15 cellular contexts compared by ENCODE assay signal in the genomic region with DNA sequence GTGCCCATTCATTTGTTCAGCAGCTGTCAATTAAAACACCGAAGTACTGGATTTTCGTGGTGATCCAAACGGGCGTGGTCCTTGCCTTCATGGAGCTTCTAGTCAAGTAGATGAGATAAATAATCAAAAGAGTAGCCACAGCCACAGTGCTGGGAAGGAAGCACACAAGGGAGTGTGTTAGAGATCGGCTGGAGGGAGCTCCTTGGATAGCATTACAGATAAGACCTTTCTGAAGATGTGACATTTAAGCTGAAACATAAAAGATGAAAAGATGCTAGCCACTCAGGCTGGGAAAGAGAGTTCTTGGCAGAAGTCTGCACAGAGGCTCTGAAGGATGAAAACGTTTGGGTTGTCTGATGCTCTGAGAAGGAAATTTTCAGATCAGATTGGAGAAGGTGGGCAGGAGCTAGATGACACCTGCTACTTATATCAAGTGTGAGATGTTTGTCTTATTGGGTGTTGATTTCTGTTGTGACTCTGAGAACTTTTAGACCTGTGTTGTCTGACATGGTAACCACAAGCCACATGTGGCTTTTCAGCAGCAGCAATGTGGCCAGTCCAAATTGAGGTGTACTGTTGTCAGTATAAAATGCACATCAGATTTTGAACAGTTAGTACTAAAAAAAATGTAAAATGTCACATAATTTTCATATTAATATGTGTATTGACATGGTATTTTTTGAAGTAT.
DNase-seq lines count a peak whose midpoint lies in the region; ATAC-seq, FAIRE-seq and TF ChIP-seq lines count a peak whose summit lies in the region.
"Had no signal": no experiment of that assay in that cellular context is flagged by ENCODE, and none has a peak within 500 bp of the region (broad histone marks: within the 10 kb centered on the region; RNA-seq: fewer than 3 reads in every experiment).

No MANE protein-coding gene starts in this region.

- DNase-seq in CD14-positive monocyte (ENCODE audit: low spot score), result no peak
- DNase-seq in H1 (ENCODE audit: low read depth in 1 of 2, low spot score in 2 of 2), result no peak
- DNase-seq in NAMALWA (ENCODE audit: low spot score), result no peak
- DNase-seq in stimulated activated naive CD4-positive, alpha-beta T cell treated with Interleukin-2 at 50 U/mL for 16 hours (lab: John Stamatoyannopoulos, UW), result no peak
- DNase-seq in Right ventricle myocardium superior, result no peak
- DNase-seq: head of caudate nucleus, NCI-H1694 treated with DMSO at 0.1 percent for 48 hours, nucleus accumbens had no signal

- H3K4me2 ChIP-seq in H1 (ENCODE audit: insufficient read depth in 1 of 2, low read depth in 2 of 2, low read length in 2 of 2), result peak overlapping the region in 1 of 2 experiments; percentile 58; a peak in 2 of 4 replicates

- no peaks in the 10 kb centered on the region for H3K27me3 Mint-ChIP-seq in CD14-positive monocyte (ENCODE audit: low read depth in 3 of 3)

- H3K4me1 Mint-ChIP-seq in CD14-positive monocyte, result peaks cover 21% of the 10 kb centered on the region

- no peak for TF ChIP-seq RAD21 in H1 (IDR thresholded peaks at IDR 0.05 in 1 of 2, conservative IDR thresholded peaks at IDR 0.05 in 1 of 2; ENCODE audit: low read depth in 2 of 2, low read length in 2 of 2)

- H3K4me3 ChIP-seq in H1 (ENCODE audit: extremely low read depth in 1 of 4, insufficient read depth in 2 of 4, low read depth in 3 of 4, low read length in 4 of 4), result no peak overlapping the region
- H3K4me3 ChIP-seq: SJSA1 had no signal

- H3K36me3 Mint-ChIP-seq in CD14-positive monocyte, result peaks cover 24 to 26% of the 10 kb centered on the region in 2 donors
- H3K36me3 Mint-ChIP-seq: WTC11 had no signal

- no peak overlapping the region for H2AFZ ChIP-seq in H1 (ENCODE audit: low read length)

- CTCF ChIA-PET in H1 (lab: Charles Lee; ENCODE audit: partially characterized antibody), result no interaction called here

- no peak overlapping the region for H3K56ac ChIP-seq in H1 (replicated peaks; ENCODE audit: insufficient read length, low read depth, low read length)

- no peak overlapping the region for H3K14ac ChIP-seq in H1 (ENCODE audit: insufficient read length)

- no peak overlapping the region for H3K4me3 Mint-ChIP-seq in CD14-positive monocyte

- H3K23ac ChIP-seq in H1 (ENCODE audit: insufficient read length), result no peak overlapping the region

- H4K5ac ChIP-seq in H1 (ENCODE audit: insufficient read length, low read depth, low read length), result no peak overlapping the region

- WGBS in H1 (ENCODE audit: extremely low coverage in 1 of 2, insufficient coverage in 1 of 2, insufficient read length in 1 of 2, insufficient replicate concordance in 2 of 2, low coverage in 1 of 2, low lambda C conversion rate in 2 of 2, missing lambda C conversion rate in 1 of 2), 2 experiments, result 90% methylated on average over 6 of the region's 6 CpGs; no CpG with 5 or more reads in 1 of the 2 experiments

- H2BK20ac ChIP-seq in H1 (ENCODE audit: low read length), result no peak overlapping the region

- H2AK5ac ChIP-seq in H1 (ENCODE audit: low read depth, low read length), result peak overlapping the region; percentile 17; the same call in 1 of the 2 replicates

- H3K18ac ChIP-seq in H1 (ENCODE audit: extremely low read depth, low read length), result no peak overlapping the region

- H4K91ac ChIP-seq in H1 (replicated peaks; ENCODE audit: insufficient read length, low read length), result no peak overlapping the region

- no peak overlapping the region for H4K8ac ChIP-seq in H1 (ENCODE audit: extremely low read depth, insufficient read depth, low read length)

- TF ChIP-seq CTCF in CD14-positive monocyte (IDR thresholded peaks at IDR 0.05) (no peak), H1 (IDR thresholded peaks at IDR 0.05; ENCODE audit: control extremely low read depth in 1 of 3, insufficient read depth in 1 of 3, low read depth in 1 of 3, low read length in 3 of 3) (no peak)

- H2BK5ac ChIP-seq in H1 (ENCODE audit: low read depth, low read length), result no peak overlapping the region

- peak overlapping the region in 4 of 7 donors; percentile 7 to 52 (median 28) for H3K27ac Mint-ChIP-seq in CD14-positive monocyte

- H3K4me1 ChIP-seq in H1 (replicated peaks in 1 of 4; ENCODE audit: control insufficient read depth in 3 of 4, insufficient read depth in 4 of 4, low read length in 3 of 4), result peaks cover 7 to 37% (median 28%) of the 10 kb centered on the region in 4 experiments; a peak in 6 of 7 replicates

- intact Hi-C loops in CD14-positive monocyte (cut with micrococcal nuclease) (no loop called here), Right ventricle myocardium superior (cut with DNase I) (no loop called here)

- H3K4ac ChIP-seq in H1 (replicated peaks; ENCODE audit: insufficient read length, low read depth, low read length), result no peak overlapping the region

- H3K9me3 ChIP-seq in H1 (ENCODE audit: insufficient read depth in 2 of 2, low read depth in 1 of 2, low read length in 1 of 2), result no peaks in the 10 kb centered on the region
- H3K9me3 ChIP-seq: SJSA1 had no signal

- TF ChIP-seq POLR2A in H1 (IDR thresholded peaks at IDR 0.05; ENCODE audit: control extremely low read depth in 1 of 2, low read depth in 2 of 2, low read length in 2 of 2), result no peak

- peaks cover 3% of the 10 kb centered on the region; the same call in 1 of the 2 replicates for H3K79me1 ChIP-seq in H1 (ENCODE audit: low read depth, low read length)

- peaks cover 3 to 17% of the 10 kb centered on the region in 2 experiments; a peak in 2 of 4 replicates for H3K79me2 ChIP-seq in H1 (ENCODE audit: control insufficient read depth in 1 of 2, insufficient read depth in 2 of 2, low read length in 2 of 2)

- peak; percentile 57 for ATAC-seq in GM19043 (IDR thresholded peaks at IDR 0.05; ENCODE audit: low read depth, unreplicated experiment)
- ATAC-seq in HG03442 (IDR thresholded peaks at IDR 0.05; ENCODE audit: unreplicated experiment), result peak; percentile 73
- ATAC-seq in GM19467 (IDR thresholded peaks at IDR 0.05; ENCODE audit: unreplicated experiment), result no peak
- no peak for ATAC-seq in Right ventricle myocardium superior (ENCODE audit: poor library complexity)
- ATAC-seq: HepG2 had no signal

- no peak for FAIRE-seq in H1 (lab: Jason Lieb, UNC)
- FAIRE-seq: endothelial cell of umbilical vein, HepG2 had no signal

- H3K9ac ChIP-seq in H1 (replicated peaks in 1 of 4; ENCODE audit: extremely low read depth in 1 of 4, low read depth in 3 of 4, low read length in 3 of 4), result no peak overlapping the region

- POLR2A ChIA-PET in H1 (lab: Charles Lee; ENCODE audit: partially characterized antibody), result interaction anchor here (1.2 to 2.3 kb wide), 2 partner anchors 31 to 124 kb away, joined by 3 to 14 read pairs; a partner anchor contains a TSS

- H3K9me3 Mint-ChIP-seq in CD14-positive monocyte, result peaks cover 0 to 3% (median 0%) of the 10 kb centered on the region in 7 donors
- H3K9me3 Mint-ChIP-seq: WTC11 had no signal

- TF ChIP-seq EP300 in H1 (IDR thresholded peaks at IDR 0.05; ENCODE audit: borderline replicate concordance in 1 of 2, low read depth in 2 of 2, low read length in 2 of 2), result no peak

- no peaks in the 10 kb centered on the region for H3K23me2 ChIP-seq in H1 (ENCODE audit: low read depth, low read length)

- H3K27ac ChIP-seq in H1 (ENCODE audit: low read depth, low read length), result no peak overlapping the region
- H3K27ac ChIP-seq: SJSA1 had no signal

- no peak overlapping the region for H2BK120ac ChIP-seq in H1 (replicated peaks; ENCODE audit: low read depth, low read length)

- H4K20me1 ChIP-seq in H1 (replicated peaks in 1 of 2; ENCODE audit: control insufficient read depth in 1 of 2, insufficient read depth in 2 of 2, low read length in 2 of 2), result no peaks in the 10 kb centered on the region

- H2BK12ac ChIP-seq in H1 (ENCODE audit: low read depth, low read length), result no peak overlapping the region; the same call in 1 of the 2 replicates

- H3K27me3 ChIP-seq in H1 (replicated peaks in 1 of 4; ENCODE audit: control insufficient read depth in 3 of 4, extremely low read depth in 1 of 4, insufficient read depth in 3 of 4, low read length in 3 of 4), result no peaks in the 10 kb centered on the region
- H3K27me3 ChIP-seq: SJSA1 had no signal

- no peak overlapping the region for H2BK15ac ChIP-seq in H1 (ENCODE audit: low read length)

- no peaks in the 10 kb centered on the region for H3K36me3 ChIP-seq in H1 (ENCODE audit: control insufficient read depth in 2 of 4, insufficient read depth in 4 of 4, low read length in 3 of 4)
- H3K36me3 ChIP-seq: SJSA1 had no signal

TF ChIP-seq in H1, 55 proteins besides CTCF, POLR2A, EP300 and RAD21:
- TF ChIP-seq RXRA (IDR thresholded peaks at IDR 0.05; ENCODE audit: insufficient read depth, low read depth, low read length), result no peak
- no peak for TF ChIP-seq FOSL1 (IDR thresholded peaks at IDR 0.05; ENCODE audit: insufficient read depth, low read depth, low read length)
- TF ChIP-seq HDAC6 (IDR thresholded peaks at IDR 0.05; ENCODE audit: low read depth, low read length), result no peak
- TF ChIP-seq TCF12 (IDR thresholded peaks at IDR 0.05; ENCODE audit: low read depth, low read length), result no peak
- no peak for TF ChIP-seq SIX5 (IDR thresholded peaks at IDR 0.05; ENCODE audit: low read depth, low read length)
- no peak for TF ChIP-seq CHD2 (IDR thresholded peaks at IDR 0.05; ENCODE audit: low read length)
- no peak for TF ChIP-seq TEAD4 (IDR thresholded peaks at IDR 0.05; ENCODE audit: low read depth, low read length)
- no peak for TF ChIP-seq RBBP5 (IDR thresholded peaks at IDR 0.05; ENCODE audit: borderline replicate concordance, low read depth, low read length)

Comparison
In these comparisons a context has a peak if more than half of its experiments do, and no peak if none do; other contexts are left out.
1. ATAC-seq: peak in GM19043 (single experiment) and HG03442 (single experiment); none in GM19467 (single experiment) and Right ventricle myocardium superior (single experiment).